In genomic region chr18:35337256-35337655, GRCh38 we compare ENCODE assay signal across 1 cellular context.
TF ChIP-seq lines count a peak whose summit lies in the region.

No MANE protein-coding gene starts in this region.

TF ChIP-seq in K562, 482 proteins besides CTCF, POLR2A, EP300 and RAD21:
- TF ChIP-seq SETDB1 (IDR thresholded peaks at IDR 0.05; ENCODE audit: low read length) (no peak), ZNF75A (CRISPR knock-in tag; IDR thresholded peaks at IDR 0.05) (peak; percentile 77), HMG20B (CRISPR knock-in tag; IDR thresholded peaks at IDR 0.05) (no peak), SREBF1 (IDR thresholded peaks at IDR 0.05; ENCODE audit: borderline replicate concordance, low read depth, low read length) (no peak)
